ENCODE assay signal across 22 cellular contexts in the genomic region with DNA sequence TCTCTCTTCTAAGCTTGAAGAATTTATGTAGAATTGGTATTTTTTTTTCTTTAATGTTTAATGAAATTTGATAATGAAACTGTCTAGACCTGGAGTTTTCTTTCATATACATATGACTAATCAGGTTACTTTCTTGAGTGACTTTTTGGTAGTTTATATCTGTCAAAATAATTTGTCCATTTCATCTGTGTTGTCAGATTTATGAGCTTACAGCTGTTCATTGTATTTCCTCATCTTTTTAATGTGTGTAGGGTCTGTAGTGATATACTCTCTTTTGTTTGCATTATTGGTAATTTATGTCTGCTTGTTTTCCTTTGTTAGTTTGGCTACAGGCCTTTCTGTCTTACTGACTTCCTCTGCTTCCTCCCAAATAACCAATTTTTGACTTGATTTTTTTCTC. TPM values are rescaled to one million over a fixed set of nuclear protein-coding genes. Genes with fewer than 3 reads are reported as not detected.
DNase-seq lines count a peak whose midpoint lies in the region; FAIRE-seq and TF ChIP-seq lines count a peak whose summit lies in the region.
"Had no signal": no experiment of that assay in that cellular context is flagged by ENCODE, and none has a peak within 500 bp of the region (broad histone marks: within the 10 kb centered on the region; RNA-seq: fewer than 3 reads in every experiment).

No MANE protein-coding gene starts in this region.

- POLR2A ChIA-PET in CD8-positive, alpha-beta memory T cell (lab: Charles Lee): no interaction called here
- POLR2A ChIA-PET in A673 (lab: Charles Lee; ENCODE audit: low non-redundant PET): no interaction called here

- no peak for TF ChIP-seq CTCF in Calu3 (IDR thresholded peaks at IDR 0.05; ENCODE audit: unreplicated experiment)
- TF ChIP-seq CTCF in A673 (conservative IDR thresholded peaks at IDR 0.05; ENCODE audit: low read depth, low read length): no peak

- BruUV-seq in Calu3 (replicated peaks; lab: Mats Ljungman, UMichigan) (no TSS peak), A673 (replicated peaks; lab: Mats Ljungman, UMichigan) (no TSS peak)

- H3K27me3 Mint-ChIP-seq in CD8-positive, alpha-beta memory T cell: no peaks in the 10 kb centered on the region
- H3K27me3 Mint-ChIP-seq in immature natural killer cell (ENCODE audit: low read depth in 3 of 3): no peaks in the 10 kb centered on the region
- no peaks in the 10 kb centered on the region for H3K27me3 Mint-ChIP-seq in Calu3 (ENCODE audit: unreplicated experiment)
- H3K27me3 Mint-ChIP-seq: stimulated activated naive CD8-positive, alpha-beta T cell treated with anti-CD3 and anti-CD28 coated beads, Interleukin-15, amount 100 ng/mL, for 72 hours had no signal

- H3K9me3 ChIP-seq in CD8-positive, alpha-beta memory T cell (ENCODE audit: low read length): no peaks in the 10 kb centered on the region
- H3K9me3 ChIP-seq in SK-N-MC (ENCODE audit: low read depth, low read length): no peaks in the 10 kb centered on the region
- H3K9me3 ChIP-seq in A673 (ENCODE audit: low read depth, low read length, poor library complexity, severe bottlenecking): no peaks in the 10 kb centered on the region
- H3K9me3 ChIP-seq: left ventricle myocardium inferior, right lobe of liver had no signal

- intact Hi-C loops in Calu3 (cut with micrococcal nuclease; ENCODE audit: unreplicated experiment) (no loop called here), A673 (cut with micrococcal nuclease; ENCODE audit: unreplicated experiment) (no loop called here)

- peak overlapping the region in 7 of 8 donors; percentile 8 to 78 (median 61) for H3K27ac Mint-ChIP-seq in CD8-positive, alpha-beta memory T cell
- H3K27ac Mint-ChIP-seq in immature natural killer cell (peak overlapping the region in 5 of 6 donors; percentile 3 to 81 (median 17)), Calu3 (ENCODE audit: unreplicated experiment) (no peak overlapping the region)

- peak; percentile 19 for FAIRE-seq in A204.1 (lab: Jason Lieb, UNC)

- peaks cover 23% of the 10 kb centered on the region for H3K4me1 ChIP-seq in CD8-positive, alpha-beta memory T cell (ENCODE audit: insufficient read depth, low read length)
- peaks cover 16% of the 10 kb centered on the region for H3K4me1 ChIP-seq in A673 (ENCODE audit: insufficient read depth, low read length, poor library complexity, severe bottlenecking)

- no peak overlapping the region for H3K9ac ChIP-seq in SK-N-MC (ENCODE audit: insufficient read length)

- no peak overlapping the region for H3K4me3 Mint-ChIP-seq in CD8-positive, alpha-beta memory T cell
- H3K4me3 Mint-ChIP-seq in immature natural killer cell (no peak overlapping the region), Calu3 (ENCODE audit: low read depth, unreplicated experiment) (no peak overlapping the region)

- no peaks in the 10 kb centered on the region for H3K9me3 Mint-ChIP-seq in CD8-positive, alpha-beta memory T cell
- H3K9me3 Mint-ChIP-seq in immature natural killer cell: no peaks in the 10 kb centered on the region
- H3K9me3 Mint-ChIP-seq in Calu3 (ENCODE audit: low read depth, unreplicated experiment): no peaks in the 10 kb centered on the region
- H3K9me3 Mint-ChIP-seq: stimulated activated naive CD8-positive, alpha-beta T cell treated with anti-CD3 and anti-CD28 coated beads, Interleukin-15, amount 100 ng/mL, for 72 hours had no signal

- peaks cover 58 to 83% (median 80%) of the 10 kb centered on the region in 3 donors for H3K4me1 Mint-ChIP-seq in CD8-positive, alpha-beta memory T cell
- H3K4me1 Mint-ChIP-seq in immature natural killer cell (peaks cover 32 to 77% of the 10 kb centered on the region in 2 donors), Calu3 (ENCODE audit: low read depth, unreplicated experiment) (peaks cover 13% of the 10 kb centered on the region)

- no peak for DNase-seq in CD8-positive, alpha-beta memory T cell
- DNase-seq in SK-N-MC (ENCODE audit: low read depth, low spot score) (no peak), immature natural killer cell (no peak), NCI-H1105 treated with DMSO at 0.1 percent for 48 hours (lab: John Stamatoyannopoulos, UW) (no peak), ACHN (no peak), Calu3 (no peak), A673 (ENCODE audit: low spot score) (no peak)
- DNase-seq: activated gamma-delta T cell treated with Interleukin-2 at 50 U/mL for 16 hours; anterior cingulate cortex; caudate nucleus; COR-L47; EL; head of caudate nucleus; left ventricle myocardium inferior; NCI-H1694 treated with DMSO at 0.1 percent for 48 hours; NCI-H345; NK-92 treated with Interleukin-12 subunit alpha and Interleukin-12 subunit beta, amount 100 ng/mL, for 24 hours; right lobe of liver; stimulated activated naive CD8-positive, alpha-beta T cell treated with anti-CD3 and anti-CD28 coated beads, Interleukin-15, amount 100 ng/mL, for 72 hours; trophoblast cell had no signal

- H3K27ac ChIP-seq in CD8-positive, alpha-beta memory T cell (ENCODE audit: low read depth, low read length): no peak overlapping the region
- H3K27ac ChIP-seq in SK-N-MC: peak overlapping the region; percentile 52; the same call in 1 of the 2 replicates
- no peak overlapping the region for H3K27ac ChIP-seq in A673 (ENCODE audit: low read depth, low read length, poor library complexity, severe bottlenecking)
- H3K27ac ChIP-seq: left ventricle myocardium inferior, right lobe of liver, RWPE1 had no signal

- peaks cover 0 to 16% (median 7%) of the 10 kb centered on the region in 3 donors for H3K36me3 Mint-ChIP-seq in CD8-positive, alpha-beta memory T cell
- H3K36me3 Mint-ChIP-seq in immature natural killer cell: no peaks in the 10 kb centered on the region
- peaks cover 5% of the 10 kb centered on the region for H3K36me3 Mint-ChIP-seq in Calu3 (ENCODE audit: insufficient read depth, unreplicated experiment)

- in situ Hi-C loops in ACHN (cut with HindIII; ENCODE audit: low pct_ligation_motif_present, low pct_unique_long_range_greater_than_20kb, low sequenced_read_pairs): no loop called here

- no peak overlapping the region for H3K4me3 ChIP-seq in CD8-positive, alpha-beta memory T cell (ENCODE audit: low read length)
- no peak overlapping the region for H3K4me3 ChIP-seq in SK-N-MC
- no peak overlapping the region for H3K4me3 ChIP-seq in A673 (ENCODE audit: low read depth, low read length, poor library complexity, severe bottlenecking)
- H3K4me3 ChIP-seq: left ventricle myocardium inferior, right lobe of liver had no signal

- H3K36me3 ChIP-seq in CD8-positive, alpha-beta memory T cell (ENCODE audit: insufficient read depth, low read length): no peaks in the 10 kb centered on the region
- H3K36me3 ChIP-seq in SK-N-MC (ENCODE audit: insufficient read depth, low read length) (peaks cover 11% of the 10 kb centered on the region; the same call in 1 of the 2 replicates), A673 (ENCODE audit: insufficient read depth, low read length, poor library complexity, severe bottlenecking) (no peaks in the 10 kb centered on the region)
- H3K36me3 ChIP-seq: left ventricle myocardium inferior, right lobe of liver had no signal

- CTCF ChIA-PET in CD8-positive, alpha-beta memory T cell (lab: Charles Lee): no interaction called here
- CTCF ChIA-PET in Calu3 (lab: Charles Lee): no interaction called here
- CTCF ChIA-PET in A673 (lab: Charles Lee): interaction anchor here (0.6 kb wide), 1 partner anchor 329 kb away, joined by 3 read pairs; no protein-coding TSS in a partner anchor

- no peaks in the 10 kb centered on the region for H3K27me3 ChIP-seq in CD8-positive, alpha-beta memory T cell (ENCODE audit: insufficient read depth, low read length, poor library complexity, severe bottlenecking)
- H3K27me3 ChIP-seq in A673 (replicated peaks; ENCODE audit: insufficient read depth, low read depth, low read length, poor library complexity): no peaks in the 10 kb centered on the region
- H3K27me3 ChIP-seq: right lobe of liver had no signal

RNA-seq across cellular contexts. Expression of a gene that starts 55.7 kb away (rescaled TPM):
- total RNA-seq in CD8-positive, alpha-beta memory T cell: 10 to 100 TPM; 41.9 to 42.1 TPM
- 3.8 TPM for polyA plus RNA-seq in CD8-positive, alpha-beta memory T cell
- 1 to 10 TPM; 2.0 to 3.4 (median 2.2) TPM for polyA plus RNA-seq in immature natural killer cell
- total RNA-seq in Calu3 (2022) (72.7 and 78.1 TPM in 2 replicates), A673 (2021) (83.8 and 85.5 TPM in 2 replicates)
